In the genomic region with DNA sequence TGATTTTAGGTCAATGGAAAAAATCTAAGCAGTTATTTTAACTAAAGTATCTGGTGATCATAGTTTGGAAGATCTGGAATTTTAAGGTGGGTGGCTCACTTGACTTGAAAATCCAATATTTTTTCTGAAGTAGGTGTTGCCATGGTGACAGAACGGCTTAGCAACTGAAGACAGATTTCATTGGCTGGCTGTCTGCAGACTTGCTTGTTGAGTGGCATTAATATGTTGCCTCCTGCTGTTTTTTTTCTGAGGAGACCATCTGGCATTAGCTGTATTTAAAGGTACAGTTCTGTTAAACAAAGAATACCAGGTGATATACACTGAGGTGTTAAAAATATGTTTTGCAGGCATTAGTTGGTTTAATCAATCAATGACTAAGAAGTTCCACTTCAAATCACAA, we compare ENCODE assay signal across 8 cellular contexts.
DNase-seq lines count a peak whose midpoint lies in the region; ATAC-seq lines count a peak whose summit lies in the region.

No MANE protein-coding gene starts in this region.

- ATAC-seq in HG03175 (IDR thresholded peaks at IDR 0.05; ENCODE audit: unreplicated experiment) (peak; percentile 65), GM18873 (IDR thresholded peaks at IDR 0.05; ENCODE audit: low FRiP score, unreplicated experiment) (no peak)

- DNase-seq in COLO829 (ENCODE audit: low spot score) (peak; percentile 35), NCI-H524 treated with DMSO at 0.1 percent for 48 hours (lab: John Stamatoyannopoulos, UW) (peak; percentile 85), fibroblast of the conjunctiva (ENCODE audit: low read depth) (peak; percentile 14), Kasumi-1 (lab: John Stamatoyannopoulos, UW) (no peak)
- DNase-seq in activated CD4-positive, alpha-beta T cell treated with anti-CD3 and anti-CD28 coated beads for 1 hour = no peak
- DNase-seq in NK-92 treated with Interleukin-12 subunit alpha and Interleukin-12 subunit beta, amount 100 ng/mL, for 24 hours (lab: John Stamatoyannopoulos, UW) = no peak

Comparison
In these comparisons a context has a peak if more than half of its experiments do, and no peak if none do; other contexts are left out.
1. DNase-seq: peak in COLO829 (single experiment), NCI-H524 treated with DMSO at 0.1 percent for 48 hours (single experiment) and fibroblast of the conjunctiva (single experiment); none in activated CD4-positive, alpha-beta T cell treated with anti-CD3 and anti-CD28 coated beads for 1 hour (single experiment), Kasumi-1 (0 of 2) and NK-92 treated with Interleukin-12 subunit alpha and Interleukin-12 subunit beta, amount 100 ng/mL, for 24 hours (single experiment).